Comparison of ENCODE assay signal across 1 cellular context in genomic region chr7:5238500-5238899, GRCh38.
TF ChIP-seq lines count a peak whose summit lies in the region.

No MANE protein-coding gene starts in this region.

TF ChIP-seq in HepG2, 621 proteins besides CTCF, POLR2A, EP300 and RAD21 (continued from another document and continues in another):
- TF ChIP-seq STAT6 (CRISPR knock-in tag; IDR thresholded peaks at IDR 0.05; ENCODE audit: borderline replicate concordance) = no peak
- peak; percentile 54; the same call in 1 of the 2 replicates for TF ChIP-seq THRA (CRISPR knock-in tag; IDR thresholded peaks at IDR 0.05; ENCODE audit: borderline replicate concordance)
- TF ChIP-seq RBAK (CRISPR knock-in tag; IDR thresholded peaks at IDR 0.05) = no peak
- peak; percentile 70; the same call in 1 of the 2 replicates for TF ChIP-seq ZNF766 (CRISPR knock-in tag; IDR thresholded peaks at IDR 0.05; ENCODE audit: borderline replicate concordance)
- TF ChIP-seq ZNF768 (CRISPR knock-in tag; IDR thresholded peaks at IDR 0.05) = peak; percentile 41; the same call in 1 of the 2 replicates
- peak; percentile 79 for TF ChIP-seq TFDP1 (CRISPR knock-in tag; IDR thresholded peaks at IDR 0.05; ENCODE audit: borderline replicate concordance)
- TF ChIP-seq ZBTB3 (CRISPR knock-in tag; IDR thresholded peaks at IDR 0.05; ENCODE audit: borderline replicate concordance, low read depth) = no peak
- peak; percentile 87; the same call in 1 of the 2 replicates for TF ChIP-seq ZNF264 (CRISPR knock-in tag; IDR thresholded peaks at IDR 0.05)
- peak; percentile 34; the same call in 1 of the 2 replicates for TF ChIP-seq SALL2 (CRISPR knock-in tag; IDR thresholded peaks at IDR 0.05)
- TF ChIP-seq CBX5 (CRISPR knock-in tag; IDR thresholded peaks at IDR 0.05; ENCODE audit: borderline replicate concordance) = 0 out of 2 replicates have a peak, but pooled peaks have one; percentile 20
- peak; percentile 95 for TF ChIP-seq ESRRA (CRISPR knock-in tag; IDR thresholded peaks at IDR 0.05; ENCODE audit: low read depth)
- 0 out of 2 replicates have a peak, but pooled peaks have one; percentile 30 for TF ChIP-seq RXRB (CRISPR knock-in tag; IDR thresholded peaks at IDR 0.05; ENCODE audit: borderline replicate concordance)
- TF ChIP-seq FUBP1 (CRISPR knock-in tag; IDR thresholded peaks at IDR 0.05; ENCODE audit: borderline replicate concordance) = no peak
- 0 out of 2 replicates have a peak, but pooled peaks have one; percentile 25 for TF ChIP-seq ZNF770 (CRISPR knock-in tag; IDR thresholded peaks at IDR 0.05)
- TF ChIP-seq ZNF232 (CRISPR knock-in tag; IDR thresholded peaks at IDR 0.05; ENCODE audit: borderline replicate concordance) = no peak
- TF ChIP-seq RBM22 (optimal IDR thresholded peaks at IDR 0.05; ENCODE audit: low read length) = no peak
- TF ChIP-seq SIN3A (IDR thresholded peaks at IDR 0.05; ENCODE audit: borderline replicate concordance, low read depth, low read length) = no peak
- TF ChIP-seq KDM3A (CRISPR knock-in tag; IDR thresholded peaks at IDR 0.05; ENCODE audit: low read depth) = no peak
- no peak for TF ChIP-seq AHR (CRISPR knock-in tag; IDR thresholded peaks at IDR 0.05)
- TF ChIP-seq SATB2 (CRISPR knock-in tag; IDR thresholded peaks at IDR 0.05) = no peak
- TF ChIP-seq ZNF572 (CRISPR knock-in tag; IDR thresholded peaks at IDR 0.05) = no peak
- TF ChIP-seq TEAD3 (CRISPR knock-in tag; optimal IDR thresholded peaks at IDR 0.05; ENCODE audit: borderline replicate concordance) = peak; percentile 19
- TF ChIP-seq ZNF598 (CRISPR knock-in tag; IDR thresholded peaks at IDR 0.05; ENCODE audit: borderline replicate concordance) = peak; percentile 41; the same call in 1 of the 2 replicates
- 0 out of 2 replicates have a peak, but pooled peaks have one; percentile 37 for TF ChIP-seq ZNF33B (CRISPR knock-in tag; IDR thresholded peaks at IDR 0.05)
- 0 out of 2 replicates have a peak, but pooled peaks have one; percentile 14 for TF ChIP-seq ZBTB42 (CRISPR knock-in tag; IDR thresholded peaks at IDR 0.05)
- 0 out of 2 replicates have a peak, but pooled peaks have one; percentile 42 for TF ChIP-seq ZNF280B (CRISPR knock-in tag; IDR thresholded peaks at IDR 0.05; ENCODE audit: borderline replicate concordance)
- TF ChIP-seq TAF15 (IDR thresholded peaks at IDR 0.05; ENCODE audit: low read depth, low read length, poor library complexity, severe bottlenecking) = no peak
- peak; percentile 59; the same call in 1 of the 2 replicates for TF ChIP-seq HES4 (CRISPR knock-in tag; IDR thresholded peaks at IDR 0.05; ENCODE audit: borderline replicate concordance)
- no peak for TF ChIP-seq ZNF552 (CRISPR knock-in tag; IDR thresholded peaks at IDR 0.05; ENCODE audit: borderline replicate concordance)
- 0 out of 2 replicates have a peak, but pooled peaks have one; percentile 13 for TF ChIP-seq GABPB1 (CRISPR knock-in tag; IDR thresholded peaks at IDR 0.05)
- no peak for TF ChIP-seq ZBTB49 (CRISPR knock-in tag; IDR thresholded peaks at IDR 0.05; ENCODE audit: borderline replicate concordance)
- no peak for TF ChIP-seq NFYB (CRISPR knock-in tag; IDR thresholded peaks at IDR 0.05)
- TF ChIP-seq ZNF329 (CRISPR knock-in tag; IDR thresholded peaks at IDR 0.05; ENCODE audit: low read depth) = 0 out of 2 replicates have a peak, but pooled peaks have one; percentile 35
- TF ChIP-seq ZNF629 (CRISPR knock-in tag; conservative IDR thresholded peaks at IDR 0.05) = no peak; the same call in 1 of the 2 replicates
- peak; percentile 70; the same call in 1 of the 2 replicates for TF ChIP-seq ZNF564 (CRISPR knock-in tag; IDR thresholded peaks at IDR 0.05)
- no peak for TF ChIP-seq SCMH1 (CRISPR knock-in tag; IDR thresholded peaks at IDR 0.05; ENCODE audit: borderline replicate concordance)
- TF ChIP-seq FOXP1 (IDR thresholded peaks at IDR 0.05) = no peak
- no peak for TF ChIP-seq FOXP1 (CRISPR knock-in tag; IDR thresholded peaks at IDR 0.05)
- TF ChIP-seq DMAP1 (CRISPR knock-in tag; IDR thresholded peaks at IDR 0.05) = no peak
- no peak for TF ChIP-seq RORA (CRISPR knock-in tag; IDR thresholded peaks at IDR 0.05)
- 0 out of 2 replicates have a peak, but pooled peaks have one; percentile 48 for TF ChIP-seq BCL3 (CRISPR knock-in tag; IDR thresholded peaks at IDR 0.05)
- no peak for TF ChIP-seq IRX3 (CRISPR knock-in tag; IDR thresholded peaks at IDR 0.05; ENCODE audit: borderline replicate concordance, low read depth)
- TF ChIP-seq FOXP4 (CRISPR knock-in tag; IDR thresholded peaks at IDR 0.05) = peak; percentile 27; the same call in 1 of the 2 replicates
- peak; percentile 66; the same call in 1 of the 2 replicates for TF ChIP-seq HOXA3 (CRISPR knock-in tag; IDR thresholded peaks at IDR 0.05)
